In the genomic region with DNA sequence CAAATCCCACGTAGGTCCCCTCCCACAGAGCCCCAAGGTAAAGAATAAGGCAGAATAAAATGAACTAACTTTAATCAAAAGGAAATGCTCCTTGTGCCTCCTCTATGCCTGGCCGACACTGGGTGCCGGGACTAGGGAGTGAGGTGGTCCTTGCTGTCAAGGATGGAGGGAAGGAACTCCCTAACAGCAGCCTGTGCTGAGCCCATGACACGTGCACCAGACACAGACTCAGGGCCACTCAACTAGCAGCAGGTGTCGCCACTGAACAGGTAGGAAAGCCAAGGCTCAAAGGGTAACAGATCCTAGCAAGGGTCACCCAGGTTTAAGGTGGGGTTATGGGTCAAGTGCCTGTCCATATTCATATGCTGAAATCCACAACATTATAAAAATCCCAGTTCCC, we compare ENCODE assay signal across 18 cellular contexts.
"Had no signal": no experiment of that assay in that cellular context is flagged by ENCODE, and none has a peak within 500 bp of the region (broad histone marks: within the 10 kb centered on the region; RNA-seq: fewer than 3 reads in every experiment).

No MANE protein-coding gene starts in this region.

- ATAC-seq: body of pancreas; left cardiac atrium; pancreas; stimulated activated effector memory CD8-positive, alpha-beta T cell treated with anti-CD3 and anti-CD28 coated beads, Interleukin-12 subunit alpha, Interleukin-12 subunit beta, amount 100 ng/mL, for 72 hours had no signal

- H3K4me1 ChIP-seq: body of pancreas, pancreas, vagina had no signal

- H3K27ac ChIP-seq: body of pancreas, epithelial cell of prostate, pancreas, tibial artery, vagina had no signal

- H3K27me3 ChIP-seq: body of pancreas, pancreas, vagina had no signal

- H3K9me3 ChIP-seq: body of pancreas, pancreas, tibial artery, vagina had no signal

- H3K4me3 ChIP-seq: body of pancreas, lung, pancreas, smooth muscle cell, tibial artery, vagina had no signal

- H3K36me3 ChIP-seq: pancreas, tibial artery, vagina had no signal

- FAIRE-seq: pancreas, TTC549 had no signal

- DNase-seq: activated CD4-positive, alpha-beta T cell treated with anti-CD3 and anti-CD28 coated beads, Interleukin-2, amount 50 U/mL, for 1 hour; activated effector memory CD4-positive, alpha-beta T cell treated with Interleukin-2 at 50 U/mL for 16 hours; activated T-cell treated with anti-CD3 and anti-CD28 coated beads, Interleukin-2, amount 50 U/mL, for 1 hour; body of pancreas; central memory CD4-positive, alpha-beta T cell; cortex of kidney; effector memory CD4-positive, alpha-beta T cell; hypothalamus; left cardiac atrium; naive B cell; pancreas had no signal

- H3K4me2 ChIP-seq: smooth muscle cell had no signal
